Comparison of ENCODE assay signal across 22 cellular contexts in genomic region chr7:50427518-50427917, GRCh38.
"Had no signal": no experiment of that assay in that cellular context is flagged by ENCODE, and none has a peak within 500 bp of the region (broad histone marks: within the 10 kb centered on the region; RNA-seq: fewer than 3 reads in every experiment).

No MANE protein-coding gene starts in this region.

- ATAC-seq: gastroesophageal sphincter, heart left ventricle, left cardiac atrium, left lung, left ventricle myocardium superior, lower lobe of right lung, mucosa of descending colon had no signal

- H3K4me3 ChIP-seq: coronary artery, dorsolateral prefrontal cortex, esophagus muscularis mucosa, gastroesophageal sphincter, heart left ventricle, left lung, lower lobe of right lung, mucosa of descending colon had no signal

- H3K4me1 ChIP-seq: esophagus muscularis mucosa, foreskin keratinocyte, gastroesophageal sphincter, heart left ventricle, left lung, lower lobe of right lung had no signal

- H3K27me3 ChIP-seq: dorsolateral prefrontal cortex, esophagus muscularis mucosa, foreskin keratinocyte, gastroesophageal sphincter, heart left ventricle, left lung had no signal

- DNase-seq: dermis blood vessel endothelial cell; dorsolateral prefrontal cortex; effector CD4-positive, alpha-beta T cell; effector memory CD4-positive, alpha-beta T cell; foreskin keratinocyte; heart left ventricle; hippocampal formation; left cardiac atrium; left lung; left ventricle myocardium superior; lower lobe of right lung; mesenchymal stem cell; mucosa of descending colon; naive B cell had no signal

- H3K27ac ChIP-seq: coronary artery, dorsolateral prefrontal cortex, esophagus muscularis mucosa, foreskin keratinocyte, gastroesophageal sphincter, heart left ventricle, left lung, lower lobe of right lung had no signal

- H3K36me3 ChIP-seq: esophagus muscularis mucosa, gastroesophageal sphincter, heart left ventricle, left lung, lower lobe of right lung had no signal

- H3K9me3 ChIP-seq: esophagus muscularis mucosa, gastroesophageal sphincter, heart left ventricle, left lung, lower lobe of right lung, mucosa of descending colon had no signal

- FAIRE-seq: colon, endothelial cell of umbilical vein, frontal cortex, islet of Langerhans, keratinocyte had no signal
